Comparison of ENCODE assay signal across 8 cellular contexts in the genomic region with DNA sequence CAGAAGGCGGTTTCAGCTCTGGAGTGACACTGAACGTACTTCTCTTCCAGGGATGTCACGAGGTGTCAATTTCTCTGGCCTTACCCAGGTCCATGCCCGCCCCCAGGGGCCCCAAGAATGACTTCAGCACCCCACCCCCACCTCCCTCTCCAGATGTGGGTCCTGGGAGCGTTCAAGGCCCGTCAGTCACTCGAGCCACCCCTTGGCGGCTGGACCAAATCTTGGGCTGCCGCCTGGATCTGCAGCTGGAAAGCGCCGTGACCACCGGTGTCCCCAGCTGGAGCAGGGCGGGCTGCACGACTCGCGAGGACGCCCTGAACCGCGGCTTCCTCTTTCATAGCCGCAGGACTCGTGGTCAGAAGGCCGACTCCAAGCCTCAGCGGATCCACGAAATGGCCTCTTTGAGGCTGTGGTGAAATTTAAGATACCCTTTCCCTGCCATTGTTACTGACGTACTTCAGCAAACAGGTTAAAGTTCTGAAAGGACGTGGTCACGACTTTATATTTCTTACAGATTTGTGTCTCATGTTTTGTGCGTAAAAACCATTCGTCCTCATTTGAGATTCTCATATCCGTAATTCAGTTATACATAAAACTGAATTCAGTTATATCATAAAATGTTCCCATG. TPM values are rescaled to one million over a fixed set of nuclear protein-coding genes. Genes with fewer than 3 reads are reported as not detected.
DNase-seq lines count a peak whose midpoint lies in the region; ATAC-seq, FAIRE-seq and TF ChIP-seq lines count a peak whose summit lies in the region.

No MANE protein-coding gene starts in this region.

- TF ChIP-seq POLR2A in GM12891 (IDR thresholded peaks at IDR 0.05; ENCODE audit: low read depth, low read length) (no peak; the same call in 1 of the 2 replicates), body of pancreas (IDR thresholded peaks at IDR 0.05) (no peak)

- no peaks in the 10 kb centered on the region for H3K27me3 ChIP-seq in body of pancreas

- H3K36me3 ChIP-seq in body of pancreas (replicated peaks in 1 of 2; ENCODE audit: insufficient read depth in 1 of 2, low read depth in 2 of 2) = no peaks in the 10 kb centered on the region

- peaks cover 14% of the 10 kb centered on the region for H3K4me1 ChIP-seq in body of pancreas

- no peak for FAIRE-seq in GM12891 (lab: Jason Lieb, UNC)

- peak; percentile 35 for ATAC-seq in HG02623 (IDR thresholded peaks at IDR 0.05; ENCODE audit: unreplicated experiment)
- ATAC-seq in body of pancreas = peak; percentile 57

- no peaks in the 10 kb centered on the region for H3K9me3 ChIP-seq in body of pancreas

- WGBS in body of pancreas, 2 donors = 2 to 5% methylated on average over 16 to 30 of the region's 30 CpGs

- peak; percentile 36 for DNase-seq in GM12891 (ENCODE audit: insufficient read length, low spot score)
- peak; percentile 33 for DNase-seq in NCI-H1092 (lab: John Stamatoyannopoulos, UW)
- DNase-seq in T-helper 22 cell (ENCODE audit: low read depth) = peak; percentile 5
- peak; percentile 58 to 80 (median 68) for DNase-seq in body of pancreas
- DNase-seq in hypothalamus (lab: John Stamatoyannopoulos, UW) = peak in 50 of 51 donors; percentile 10 to 75 (median 42)
- DNase-seq in renal cortical epithelial cell (ENCODE audit: low read depth) = peak; percentile 60
- no peak for DNase-seq in cerebellar nuclear complex (lab: John Stamatoyannopoulos, UW)

- peak overlapping the region; percentile 82 to 98 (median 96) for H3K27ac ChIP-seq in body of pancreas

- no peak for TF ChIP-seq CTCF in body of pancreas (IDR thresholded peaks at IDR 0.05)

- H3K4me3 ChIP-seq in body of pancreas = peak overlapping the region; percentile 17 to 31

- intact Hi-C loops in body of pancreas (cut with DNase I) = no loop called here

TF ChIP-seq in GM12891, 5 proteins besides CTCF, POLR2A, EP300 and RAD21:
- TF ChIP-seq POLR2AphosphoS5 (IDR thresholded peaks at IDR 0.05; ENCODE audit: low read depth, low read length) (peak; percentile 53; the same call in 1 of the 2 replicates), SPI1 (IDR thresholded peaks at IDR 0.05; ENCODE audit: low read depth, low read length) (peak; percentile 91), PAX5 (IDR thresholded peaks at IDR 0.05; ENCODE audit: insufficient read depth, low read length, severe bottlenecking) (no peak)

RNA-seq across cellular contexts. Expression of gene TRIM38, which starts 29.3 kb away (rescaled TPM):
- 6.0 TPM for polyA plus RNA-seq in GM12891 (2012; ENCODE audit: low read depth, missing spikeins)
- 1 to 10 TPM; 3.9 to 4.0 TPM for total RNA-seq in body of pancreas
- total RNA-seq in renal cortical epithelial cell = 10.4 and 28.5 TPM in 2 replicates

Comparison
In these comparisons a context has a peak if more than half of its experiments do, and no peak if none do; other contexts are left out.
1. DNase-seq: peak in GM12891 (single experiment), NCI-H1092 (single experiment), T-helper 22 cell (single experiment), body of pancreas (4 of 4), hypothalamus (50 of 51) and renal cortical epithelial cell (single experiment); none in cerebellar nuclear complex (0 of 2).